In genomic region chr12:116735084-116735483, GRCh38 we compare ENCODE assay signal across 18 cellular contexts. TPM values are rescaled to one million over a fixed set of nuclear protein-coding genes. Genes with fewer than 3 reads are reported as not detected.
A peak's percentile ranks its signal among the peaks of the same experiment; 100 is the strongest.
DNase-seq lines count a peak whose midpoint lies in the region; ATAC-seq and TF ChIP-seq lines count a peak whose summit lies in the region.
"Had no signal": no experiment of that assay in that cellular context is flagged by ENCODE, and none has a peak within 500 bp of the region (broad histone marks: within the 10 kb centered on the region; RNA-seq: fewer than 3 reads in every experiment).

No MANE protein-coding gene starts in this region.

- H3K9me3 Mint-ChIP-seq in activated T-cell treated with anti-CD3 and anti-CD28 coated beads, Interleukin-2, amount 50 U/mL, for 4 hours: no peaks in the 10 kb centered on the region
- H3K9me3 Mint-ChIP-seq in IgD-negative memory B cell: no peaks in the 10 kb centered on the region
- H3K9me3 Mint-ChIP-seq in effector memory CD8-positive, alpha-beta T cell: no peaks in the 10 kb centered on the region
- no peaks in the 10 kb centered on the region for H3K9me3 Mint-ChIP-seq in progenitor cell of endocrine pancreas (ENCODE audit: low read depth)

- H3K27me3 Mint-ChIP-seq in activated T-cell treated with anti-CD3 and anti-CD28 coated beads, Interleukin-2, amount 50 U/mL, for 4 hours (ENCODE audit: low read depth): no peaks in the 10 kb centered on the region
- H3K27me3 Mint-ChIP-seq in IgD-negative memory B cell (peaks cover 1% of the 10 kb centered on the region), progenitor cell of endocrine pancreas (no peaks in the 10 kb centered on the region)
- H3K27me3 Mint-ChIP-seq in effector memory CD8-positive, alpha-beta T cell: no peaks in the 10 kb centered on the region

- H3K4me3 Mint-ChIP-seq in activated T-cell treated with anti-CD3 and anti-CD28 coated beads, Interleukin-2, amount 50 U/mL, for 4 hours: peak overlapping the region; percentile 44
- H3K4me3 Mint-ChIP-seq in IgD-negative memory B cell (peak overlapping the region; percentile 47 to 93 (median 66)), progenitor cell of endocrine pancreas (ENCODE audit: low read depth) (peak overlapping the region; percentile 31)
- peak overlapping the region; percentile 36 to 88 for H3K4me3 Mint-ChIP-seq in effector memory CD8-positive, alpha-beta T cell
- H3K4me3 Mint-ChIP-seq: activated CD8-positive, alpha-beta T cell treated with anti-CD3 and anti-CD28 coated beads, Interleukin-2, amount 10 ng/mL, durations not matched to agents 7 days and 5 days had no signal

- peak overlapping the region in 2 of 3 donors; percentile 35 to 64 for H3K27ac Mint-ChIP-seq in IgD-negative memory B cell
- H3K27ac Mint-ChIP-seq in effector memory CD8-positive, alpha-beta T cell: peak overlapping the region in 1 of 2 donors; percentile 9
- peak overlapping the region; percentile 27 for H3K27ac Mint-ChIP-seq in progenitor cell of endocrine pancreas
- H3K27ac Mint-ChIP-seq: activated CD8-positive, alpha-beta T cell treated with anti-CD3 and anti-CD28 coated beads, Interleukin-2, amount 10 ng/mL, durations not matched to agents 7 days and 5 days had no signal

- no peak for ATAC-seq in activated T-cell treated with anti-CD3 and anti-CD28 coated beads, Interleukin-2, amount 50 U/mL, for 4 hours
- no peak for ATAC-seq in effector memory CD8-positive, alpha-beta T cell (replicated peaks)
- ATAC-seq in HG03159 (IDR thresholded peaks at IDR 0.05; ENCODE audit: unreplicated experiment): no peak
- ATAC-seq: activated CD8-positive, alpha-beta T cell treated with anti-CD3 and anti-CD28 coated beads, Interleukin-2, amount 10 ng/mL, durations not matched to agents 7 days and 5 days had no signal

- no peak for DNase-seq in activated T-cell treated with anti-CD3 and anti-CD28 coated beads, Interleukin-2, amount 50 U/mL, for 4 hours
- DNase-seq in activated T-cell treated with anti-CD3 and anti-CD28 coated beads, Interleukin-2, amount 50 U/mL, for 48 hours: no peak
- DNase-seq in effector memory CD8-positive, alpha-beta T cell: no peak
- DNase-seq in progenitor cell of endocrine pancreas (ENCODE audit: low spot score, unreplicated experiment): no peak
- DNase-seq in activated effector memory CD4-positive, alpha-beta T cell treated with Interleukin-2 at 50 U/mL for 16 hours: no peak
- DNase-seq in DMS53 (lab: John Stamatoyannopoulos, UW): no peak
- DNase-seq: activated CD8-positive, alpha-beta T cell treated with anti-CD3 and anti-CD28 coated beads, Interleukin-2, amount 10 ng/mL, durations not matched to agents 7 days and 5 days; central memory CD4-positive, alpha-beta T cell; erythroblast; kidney glomerular epithelial cell; mesendoderm; NCI-H1048; NCI-H2029; NCI-H345; stimulated activated CD4-positive, alpha-beta T cell treated with anti-CD3 and anti-CD28 coated beads, Interleukin-12 subunit alpha, Interleukin-12 subunit beta, amount 100 ng/mL, for 4 hours; stimulated activated CD8-positive, alpha-beta memory T cell treated with anti-CD3 and anti-CD28 coated beads, Interleukin-4, amount 100 ng/mL, for 48 hours had no signal

- H3K36me3 Mint-ChIP-seq in activated T-cell treated with anti-CD3 and anti-CD28 coated beads, Interleukin-2, amount 50 U/mL, for 4 hours (ENCODE audit: insufficient read depth): peaks cover 15% of the 10 kb centered on the region
- H3K36me3 Mint-ChIP-seq in IgD-negative memory B cell (peaks cover 7% of the 10 kb centered on the region), progenitor cell of endocrine pancreas (ENCODE audit: insufficient read depth) (peaks cover 10% of the 10 kb centered on the region)
- peaks cover 33% of the 10 kb centered on the region for H3K36me3 Mint-ChIP-seq in effector memory CD8-positive, alpha-beta T cell (ENCODE audit: insufficient read depth)

- H3K4me1 Mint-ChIP-seq in activated T-cell treated with anti-CD3 and anti-CD28 coated beads, Interleukin-2, amount 50 U/mL, for 4 hours (ENCODE audit: low read depth): peaks cover 35% of the 10 kb centered on the region
- H3K4me1 Mint-ChIP-seq in IgD-negative memory B cell: peaks cover 20 to 38% (median 33%) of the 10 kb centered on the region in 3 donors
- peaks cover 38 to 41% of the 10 kb centered on the region in 2 donors for H3K4me1 Mint-ChIP-seq in effector memory CD8-positive, alpha-beta T cell (ENCODE audit: low read depth in 2 of 2)
- H3K4me1 Mint-ChIP-seq in progenitor cell of endocrine pancreas (ENCODE audit: low read depth): peaks cover 25% of the 10 kb centered on the region

- no peak for TF ChIP-seq CTCF in progenitor cell of endocrine pancreas (IDR thresholded peaks at IDR 0.05; ENCODE audit: unreplicated experiment)

RNA-seq across cellular contexts. Expression of gene SPRING1, which starts 2.8 kb away (rescaled TPM):
- total RNA-seq in activated T-cell treated with anti-CD3 and anti-CD28 coated beads, Interleukin-2, amount 50 U/mL, for 4 hours: 10 to 100 TPM; 44.0 to 45.0 (median 44.3) TPM
- 33.0 TPM for polyA plus RNA-seq in IgD-negative memory B cell
- total RNA-seq in progenitor cell of endocrine pancreas: 63.2 and 64.4 TPM in 2 replicates

RNA-seq across cellular contexts. Expression of gene RNFT2, which starts 3.0 kb away (rescaled TPM):
- 10 to 100 TPM in 1 of 3 donors, 1 to 10 TPM in 2; 7.4 to 10.5 (median 8.3) TPM for total RNA-seq in activated T-cell treated with anti-CD3 and anti-CD28 coated beads, Interleukin-2, amount 50 U/mL, for 4 hours
- polyA plus RNA-seq in IgD-negative memory B cell: 3.3 TPM
- 31.6 and 32.1 TPM in 2 replicates for total RNA-seq in progenitor cell of endocrine pancreas
